In the genomic region with DNA sequence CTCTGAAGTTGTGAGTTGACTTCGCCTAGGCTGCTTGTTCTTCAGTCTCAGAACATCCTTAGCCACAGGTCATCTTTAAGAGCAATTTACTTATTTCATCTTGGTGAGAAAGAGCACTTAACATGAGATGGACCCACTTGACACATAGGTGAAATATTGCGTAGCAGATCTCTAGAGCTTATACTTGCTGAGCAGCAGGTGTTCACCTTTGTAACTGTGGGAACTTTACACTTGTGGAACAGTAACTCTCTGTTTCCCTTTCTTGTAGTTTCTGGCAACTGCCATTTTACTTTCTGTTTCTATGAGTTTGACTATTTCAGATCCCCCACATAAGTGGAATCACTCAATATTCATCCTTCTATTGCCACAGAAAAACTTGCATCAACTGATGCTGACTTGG, we compare ENCODE assay signal across 11 cellular contexts.
DNase-seq lines count a peak whose midpoint lies in the region; ATAC-seq and TF ChIP-seq lines count a peak whose summit lies in the region.
"Had no signal": no experiment of that assay in that cellular context is flagged by ENCODE, and none has a peak within 500 bp of the region (broad histone marks: within the 10 kb centered on the region; RNA-seq: fewer than 3 reads in every experiment).

No MANE protein-coding gene starts in this region.

- H3K9me3 ChIP-seq in heart right ventricle (no peaks in the 10 kb centered on the region), thyroid gland (no peaks in the 10 kb centered on the region)

- H3K4me1 ChIP-seq in heart right ventricle (no peaks in the 10 kb centered on the region), thyroid gland (no peaks in the 10 kb centered on the region)

- no peak for TF ChIP-seq POLR2A in thyroid gland (IDR thresholded peaks at IDR 0.05)

- H3K27me3 ChIP-seq in heart right ventricle: peaks cover 0 to 6% (median 0%) of the 10 kb centered on the region in 7 donors
- no peaks in the 10 kb centered on the region for H3K27me3 ChIP-seq in thyroid gland

- DNase-seq in NCI-H187 treated with DMSO at 0.1 percent for 48 hours (lab: John Stamatoyannopoulos, UW) (peak; percentile 88), NCI-H69 (lab: John Stamatoyannopoulos, UW) (no peak), heart right ventricle (no peak), thyroid gland (no peak), substantia nigra (lab: John Stamatoyannopoulos, UW) (no peak)
- DNase-seq: CD4-positive, alpha-beta memory T cell; stimulated activated naive CD4-positive, alpha-beta T cell had no signal

- WGBS in heart right ventricle, 2 donors: 94 to 95% methylated on average over 2 of the region's 2 CpGs
- WGBS in thyroid gland, 2 donors: 78 to 82% methylated on average over 2 of the region's 2 CpGs

- ATAC-seq in GM18517 (IDR thresholded peaks at IDR 0.05; ENCODE audit: unreplicated experiment) (peak; percentile 99), GM21360 (IDR thresholded peaks at IDR 0.05; ENCODE audit: unreplicated experiment) (peak; percentile 96), HG02981 (IDR thresholded peaks at IDR 0.05; ENCODE audit: unreplicated experiment) (peak; percentile 95), heart right ventricle (no peak)
- ATAC-seq: K562 had no signal

- intact Hi-C loops in heart right ventricle (cut with DNase I) (no loop called here), thyroid gland (cut with DNase I) (no loop called here)

- H3K36me3 ChIP-seq in heart right ventricle (no peaks in the 10 kb centered on the region), thyroid gland (no peaks in the 10 kb centered on the region)

- TF ChIP-seq CTCF in heart right ventricle (IDR thresholded peaks at IDR 0.05) (no peak), thyroid gland (IDR thresholded peaks at IDR 0.05) (no peak)

- no peak overlapping the region for H3K4me3 ChIP-seq in heart right ventricle
- H3K4me3 ChIP-seq in thyroid gland (replicated peaks in 1 of 3): no peak overlapping the region
- H3K4me3 ChIP-seq: K562 had no signal

- no peak overlapping the region for H3K27ac ChIP-seq in heart right ventricle
- no peak overlapping the region for H3K27ac ChIP-seq in thyroid gland
- H3K27ac ChIP-seq in substantia nigra (ENCODE audit: low read depth, low read length, poor library complexity, severe bottlenecking): no peak overlapping the region

Comparison
In these comparisons a context has a peak if more than half of its experiments do, and no peak if none do; other contexts are left out.
1. ATAC-seq: peak in GM18517 (single experiment), GM21360 (single experiment) and HG02981 (single experiment); none in heart right ventricle (0 of 8).